Comparison of ENCODE assay signal across 1 cellular context in genomic region chr22:21698430-21699329, GRCh38.
TF ChIP-seq lines count a peak whose summit lies in the region.

No MANE protein-coding gene starts in this region.

TF ChIP-seq in K562, 482 proteins besides CTCF, POLR2A, EP300 and RAD21 (continued from another document and continues in another):
- TF ChIP-seq CHD7 (IDR thresholded peaks at IDR 0.05; ENCODE audit: low read depth, low read length) = peak; percentile 68
- peak; percentile 86; the same call in 1 of the 2 replicates for TF ChIP-seq ZHX1 (conservative IDR thresholded peaks at IDR 0.05; ENCODE audit: low read length)
- TF ChIP-seq ZKSCAN8 (CRISPR knock-in tag; IDR thresholded peaks at IDR 0.05) = no peak
- 0 out of 2 replicates have a peak, but pooled peaks have one; percentile 7 for TF ChIP-seq ZNF324 (CRISPR knock-in tag; IDR thresholded peaks at IDR 0.05)
- TF ChIP-seq HDAC6 (IDR thresholded peaks at IDR 0.05; ENCODE audit: low read depth, low read length) = no peak; the same call in 1 of the 2 replicates
- 0 out of 6 replicates have a peak, but pooled peaks of 1 of the 3 experiments have one; percentile 27 for TF ChIP-seq ZBTB11 (CRISPR knock-in tag; IDR thresholded peaks at IDR 0.05)
- no peak for TF ChIP-seq HEY1 (CRISPR knock-in tag; IDR thresholded peaks at IDR 0.05; ENCODE audit: borderline replicate concordance)
- no peak for TF ChIP-seq GTF2A2 (tag; IDR thresholded peaks at IDR 0.05)
- no peak for TF ChIP-seq ZFP91 (CRISPR knock-in tag; IDR thresholded peaks at IDR 0.05)
- TF ChIP-seq ZNF592 (IDR thresholded peaks at IDR 0.05) = no peak
- TF ChIP-seq ZBTB49 (CRISPR knock-in tag; IDR thresholded peaks at IDR 0.05; ENCODE audit: borderline replicate concordance) = no peak
- no peak for TF ChIP-seq UBTF (IDR thresholded peaks at IDR 0.05; ENCODE audit: borderline replicate concordance in 1 of 2, low read depth in 2 of 2, low read length in 2 of 2)
- TF ChIP-seq FOXA1 (IDR thresholded peaks at IDR 0.05; ENCODE audit: borderline replicate concordance) = no peak
- no peak for TF ChIP-seq NFXL1 (CRISPR knock-in tag; IDR thresholded peaks at IDR 0.05)
- TF ChIP-seq SP2 (IDR thresholded peaks at IDR 0.05; ENCODE audit: extremely low read depth, low read depth, low read length, poor library complexity, severe bottlenecking) = no peak
- TF ChIP-seq TCF7L2 (IDR thresholded peaks at IDR 0.05; ENCODE audit: low read depth, low read length) = no peak
- no peak for TF ChIP-seq MCM3 (IDR thresholded peaks at IDR 0.05)
- TF ChIP-seq ETV5 (CRISPR knock-in tag; IDR thresholded peaks at IDR 0.05; ENCODE audit: low read depth) = no peak
- TF ChIP-seq NR1H2 (CRISPR knock-in tag; IDR thresholded peaks at IDR 0.05) = no peak
- no peak for TF ChIP-seq RFX5 (IDR thresholded peaks at IDR 0.05; ENCODE audit: low read depth, low read length)
